Comparison of ENCODE assay signal across 14 cellular contexts in the genomic region with DNA sequence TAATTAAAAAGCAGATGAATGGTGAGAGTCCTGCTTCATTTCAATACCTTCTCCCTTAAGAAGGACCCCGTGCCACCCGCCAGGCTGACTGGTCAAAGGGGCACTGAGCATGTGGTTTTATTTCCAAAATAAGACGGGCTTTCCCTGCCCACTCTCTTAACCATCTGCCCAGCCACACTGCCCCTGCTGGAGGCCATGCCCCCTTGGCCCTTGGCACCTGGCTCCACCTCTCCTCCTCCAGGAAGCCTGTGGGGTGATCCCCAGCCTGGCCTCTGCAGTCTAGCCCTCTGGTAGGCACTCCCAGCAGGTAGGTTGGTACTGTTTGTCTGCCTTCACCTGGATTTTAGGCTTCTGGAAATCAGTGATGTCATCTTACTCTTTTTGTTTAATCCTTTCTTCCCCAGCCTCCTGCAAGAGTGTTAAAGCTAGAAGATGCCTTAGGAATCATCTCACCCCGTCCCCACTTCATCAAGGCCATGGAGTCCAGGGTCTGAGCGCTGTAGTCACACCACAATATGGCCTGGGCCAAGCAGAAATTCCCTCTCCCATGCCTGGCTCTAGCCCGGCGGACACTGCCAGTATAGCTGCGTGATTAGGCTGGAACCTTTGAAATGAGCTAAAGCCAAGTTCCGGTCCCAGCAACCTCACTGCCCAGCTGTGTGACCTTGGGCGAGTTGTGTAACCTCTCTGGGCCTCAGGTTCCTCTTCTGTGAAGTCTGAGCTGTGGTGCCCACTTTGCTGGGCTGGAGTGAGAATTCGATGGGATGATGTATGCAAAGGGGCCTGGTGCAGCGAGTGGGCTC.
DNase-seq lines count a peak whose midpoint lies in the region; ATAC-seq, FAIRE-seq and TF ChIP-seq lines count a peak whose summit lies in the region.
"Had no signal": no experiment of that assay in that cellular context is flagged by ENCODE, and none has a peak within 500 bp of the region (broad histone marks: within the 10 kb centered on the region; RNA-seq: fewer than 3 reads in every experiment).

No MANE protein-coding gene starts in this region.

- no peak overlapping the region for H3K27ac ChIP-seq in PC-3 (ENCODE audit: low read length)
- peak overlapping the region; percentile 78 to 95 for H3K27ac ChIP-seq in kidney (ENCODE audit: low read depth in 2 of 2, low read length in 2 of 2)
- no peak overlapping the region for H3K27ac ChIP-seq in trophoblast cell (ENCODE audit: low read depth, low read length)

- H3K4ac ChIP-seq in trophoblast cell (ENCODE audit: low read depth, low read length), result no peak overlapping the region

- no peaks in the 10 kb centered on the region for H3K36me3 Mint-ChIP-seq in activated naive CD4-positive, alpha-beta T cell treated with anti-CD3 and anti-CD28 coated beads, Interleukin-2, amount 50 U/mL, for 72 hours

- no peak overlapping the region for H2BK120ac ChIP-seq in trophoblast cell (ENCODE audit: insufficient read depth, low read length, poor library complexity)

- no TSS peak for BruUV-seq in PC-3 (replicated peaks; lab: Mats Ljungman, UMichigan)

- H3K36me3 ChIP-seq in PC-3 (ENCODE audit: low read depth, low read length) (peaks cover 14% of the 10 kb centered on the region; the same call in 1 of the 2 replicates), kidney (ENCODE audit: control insufficient read depth in 1 of 2, insufficient read depth in 2 of 2, low read length in 2 of 2) (no peaks in the 10 kb centered on the region), trophoblast cell (ENCODE audit: control insufficient read depth in 1 of 2, insufficient read depth in 2 of 2, low read length in 2 of 2) (peaks cover 23 to 34% of the 10 kb centered on the region in 2 experiments)

- H3K9me3 ChIP-seq in PC-3 (ENCODE audit: low read length), result no peaks in the 10 kb centered on the region
- H3K9me3 ChIP-seq in kidney (ENCODE audit: control insufficient read depth in 1 of 2, low read length in 2 of 2), result no peaks in the 10 kb centered on the region
- peaks cover 2% of the 10 kb centered on the region for H3K9me3 ChIP-seq in trophoblast cell (ENCODE audit: insufficient read depth, low read depth, low read length)

- H3K23ac ChIP-seq in trophoblast cell (ENCODE audit: low read length), result no peak overlapping the region

- no peaks in the 10 kb centered on the region for H3K9me3 Mint-ChIP-seq in activated naive CD4-positive, alpha-beta T cell treated with anti-CD3 and anti-CD28 coated beads, Interleukin-2, amount 50 U/mL, for 72 hours

- peaks cover 11% of the 10 kb centered on the region for H3K79me2 ChIP-seq in PC-3 (ENCODE audit: low read length)
- H3K79me2 ChIP-seq in trophoblast cell (ENCODE audit: control insufficient read depth, insufficient read depth, low read length, poor library complexity), result peaks cover 4% of the 10 kb centered on the region

- H3K14ac ChIP-seq in trophoblast cell (ENCODE audit: low read length), result no peak overlapping the region

- no peak overlapping the region for H3K27ac Mint-ChIP-seq in activated naive CD4-positive, alpha-beta T cell treated with anti-CD3 and anti-CD28 coated beads, Interleukin-2, amount 50 U/mL, for 72 hours

- no CpG with 5 or more reads among the region's 12 CpGs for WGBS in trophoblast cell (ENCODE audit: extremely low coverage, insufficient coverage, insufficient read length)

- no peak overlapping the region for H2BK5ac ChIP-seq in trophoblast cell (ENCODE audit: low read depth, low read length, poor library complexity)

- FAIRE-seq in kidney (lab: Jason Lieb, UNC), result no peak
- FAIRE-seq: frontal cortex had no signal

- H3K9ac ChIP-seq in PC-3 (ENCODE audit: low read length) (no peak overlapping the region), kidney (ENCODE audit: low read length in 2 of 2) (peak overlapping the region in 1 of 2 donors; percentile 70), trophoblast cell (ENCODE audit: low read length) (no peak overlapping the region)

- peaks cover 22% of the 10 kb centered on the region for H3K79me1 ChIP-seq in trophoblast cell (ENCODE audit: low read length)

- no peak overlapping the region for H2AK5ac ChIP-seq in trophoblast cell (ENCODE audit: low read length)

- no peaks in the 10 kb centered on the region for H3K9me2 ChIP-seq in PC-3 (replicated peaks; ENCODE audit: low read length)

- H4K91ac ChIP-seq in trophoblast cell (ENCODE audit: low read depth, low read length), result no peak overlapping the region

- H3K27me3 ChIP-seq in PC-3 (ENCODE audit: low read length) (no peaks in the 10 kb centered on the region), trophoblast cell (ENCODE audit: insufficient read depth, low read length) (no peaks in the 10 kb centered on the region)

- TF ChIP-seq CTCF in PC-3 (conservative IDR thresholded peaks at IDR 0.05; ENCODE audit: low read depth, low read length) (0 out of 2 replicates have a peak, but pooled peaks have one; percentile 32), kidney (IDR thresholded peaks at IDR 0.05; ENCODE audit: borderline replicate concordance, extremely low read depth, insufficient read depth) (no peak)

- POLR2A ChIA-PET in PC-3 (lab: Charles Lee; ENCODE audit: unreplicated experiment), result no interaction called here

- H3K4me1 ChIP-seq in PC-3 (ENCODE audit: insufficient read depth, low read length) (peaks cover 49% of the 10 kb centered on the region), kidney (ENCODE audit: control insufficient read depth in 1 of 2, insufficient read depth in 1 of 2, low read depth in 1 of 2, low read length in 2 of 2) (peaks cover 77 to 86% of the 10 kb centered on the region in 2 donors), trophoblast cell (ENCODE audit: control insufficient read depth in 1 of 2, insufficient read depth in 2 of 2, low read length in 2 of 2) (peaks cover 54 to 71% of the 10 kb centered on the region in 2 experiments)

- intact Hi-C loops in PC-3 (cut with micrococcal nuclease) (no loop called here), kidney (cut with DNase I) (no loop called here)

- DNase-seq in CD1c-positive myeloid dendritic cell (ENCODE audit: extremely low spot score) (peak; percentile 66), PC-3 (no peak), kidney (no peak), trophoblast cell (no peak), cortex of kidney (lab: John Stamatoyannopoulos, UW) (no peak), NCI-H526 treated with DMSO at 0.1 percent for 48 hours (lab: John Stamatoyannopoulos, UW) (no peak)
- no peak for DNase-seq in activated naive CD4-positive, alpha-beta T cell treated with anti-CD3 and anti-CD28 coated beads, Interleukin-2, amount 50 U/mL, for 72 hours (ENCODE audit: low spot score in 2 of 2)
- DNase-seq: activated naive CD4-positive, alpha-beta T cell treated with Interleukin-2 at 50 U/mL for 16 hours; midbrain; NCI-H2029; NCI-H774; RPMI8226 had no signal

- H3K4me3 ChIP-seq in PC-3 (ENCODE audit: low read length) (no peak overlapping the region), kidney (ENCODE audit: low read length in 2 of 2) (peak overlapping the region in 1 of 2 donors; percentile 10), trophoblast cell (ENCODE audit: low read depth, low read length) (no peak overlapping the region)

- H2BK12ac ChIP-seq in trophoblast cell (ENCODE audit: low read length), result peak overlapping the region; percentile 29

- CTCF ChIA-PET in PC-3 (lab: Charles Lee), result no interaction called here

- no peak for ATAC-seq in PC-3
- ATAC-seq in activated naive CD4-positive, alpha-beta T cell treated with anti-CD3 and anti-CD28 coated beads, Interleukin-2, amount 50 U/mL, for 72 hours, result no peak
- no peak for ATAC-seq in GM19324 (IDR thresholded peaks at IDR 0.05; ENCODE audit: low FRiP score, unreplicated experiment)

- H3K4me2 ChIP-seq in PC-3 (ENCODE audit: low read length) (no peak overlapping the region), trophoblast cell (ENCODE audit: low read length) (no peak overlapping the region)

- no peak overlapping the region for H4K8ac ChIP-seq in trophoblast cell (ENCODE audit: low read depth, low read length)

- no peak overlapping the region for H4K12ac ChIP-seq in trophoblast cell (ENCODE audit: low read depth, low read length)

- no peaks in the 10 kb centered on the region for H4K20me1 ChIP-seq in PC-3 (ENCODE audit: low read length)

- H3F3A ChIP-seq in PC-3 (ENCODE audit: low read length, unreplicated experiment), result no peaks in the 10 kb centered on the region

- peak overlapping the region; percentile 9 for H3K18ac ChIP-seq in trophoblast cell (ENCODE audit: low read length)

- H2AFZ ChIP-seq in PC-3 (ENCODE audit: low read length) (no peak overlapping the region), trophoblast cell (ENCODE audit: insufficient read depth, low read length, poor library complexity) (no peak overlapping the region)

Comparison
In these comparisons a context has a peak if more than half of its experiments do, and no peak if none do; other contexts are left out.
1. H3K27ac ChIP-seq: peak in kidney (2 of 2); none in PC-3 (single experiment) and trophoblast cell (single experiment).